8 cellular contexts compared by ENCODE assay signal in the genomic region with DNA sequence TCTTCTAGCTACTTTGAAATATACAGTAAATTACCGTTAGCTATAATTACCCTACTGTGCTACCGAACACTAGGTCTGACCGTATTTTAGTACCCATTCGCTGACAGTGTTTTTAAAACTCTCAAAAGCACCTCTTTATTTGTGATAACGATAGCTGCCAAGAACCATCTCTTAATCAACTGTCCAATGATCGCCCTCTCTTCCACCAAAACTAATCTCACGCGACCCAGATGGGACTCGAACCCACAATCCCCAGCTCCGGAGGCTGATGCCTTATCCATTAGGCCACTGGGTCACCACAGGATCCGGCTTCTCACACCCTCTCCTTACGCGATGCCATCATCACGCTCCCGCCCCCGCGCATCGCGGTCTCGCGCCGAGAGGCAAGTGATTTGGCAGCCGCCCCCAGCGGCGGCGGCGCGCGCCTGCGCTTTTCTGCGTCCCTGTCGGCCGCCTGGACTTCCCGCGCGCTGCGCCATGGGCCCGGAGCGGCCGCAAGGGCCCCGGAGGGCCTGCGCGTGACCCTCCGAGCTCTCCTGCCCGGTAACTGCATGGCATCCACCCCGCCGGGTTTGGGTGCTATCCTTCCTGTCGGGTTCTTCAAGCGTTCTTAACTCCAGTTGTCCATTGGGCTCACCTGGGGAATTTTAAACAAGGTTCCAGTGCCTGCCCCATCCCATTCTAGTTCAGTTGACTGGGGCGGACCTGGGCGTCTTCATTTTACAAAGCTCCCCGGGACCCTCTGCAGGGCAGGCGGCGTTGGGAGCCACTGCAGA. TPM values are rescaled to one million over a fixed set of nuclear protein-coding genes. Genes with fewer than 3 reads are reported as not detected.
DNase-seq lines count a peak whose midpoint lies in the region; ATAC-seq, FAIRE-seq and TF ChIP-seq lines count a peak whose summit lies in the region.

No MANE protein-coding gene starts in this region.

- H3K9me3 Mint-ChIP-seq in nephron, result no peaks in the 10 kb centered on the region

- peak overlapping the region; percentile 87 for H3K27ac ChIP-seq in RWPE1

- no peaks in the 10 kb centered on the region for H3K36me3 ChIP-seq in H7 (replicated peaks; ENCODE audit: control insufficient read depth, insufficient read depth, low read length)

- H3K4me3 ChIP-seq in H7 (ENCODE audit: insufficient read depth, low read depth, low read length) (peak overlapping the region; percentile 64), fibroblast of the aortic adventitia (ENCODE audit: low read depth, low read length) (peak overlapping the region; percentile 69)

- peak; percentile 97 for DNase-seq in H7
- peak; percentile 93 for DNase-seq in LoVo (ENCODE audit: low spot score)
- peak; percentile 89 for DNase-seq in RWPE1 (ENCODE audit: low spot score)
- DNase-seq in activated effector memory CD4-positive, alpha-beta T cell treated with Interleukin-2 at 50 U/mL for 16 hours, result peak; percentile 96
- peak; percentile 95 for DNase-seq in fibroblast of the aortic adventitia (ENCODE audit: low read depth)
- peak; percentile 98 for DNase-seq in stimulated activated naive CD8-positive, alpha-beta T cell treated with anti-CD3 and anti-CD28 coated beads, Interleukin-15, Interleukin-2, amounts not matched to agents 100 U/mL and 50 U/mL, for 24 hours

- H3K27me3 Mint-ChIP-seq in nephron (ENCODE audit: low read depth), result peaks cover 9% of the 10 kb centered on the region

- H3K27ac Mint-ChIP-seq in nephron, result peak overlapping the region; percentile 81 to 94 (median 90)

- POLR2A ChIA-PET in RWPE1 (lab: Yijun Ruan, JAX; ENCODE audit: low non-redundant PET), result no interaction called here

- H3K4me1 Mint-ChIP-seq in nephron, result peaks cover 5% of the 10 kb centered on the region

- H3K36me3 Mint-ChIP-seq in nephron (ENCODE audit: low read depth), result no peaks in the 10 kb centered on the region

- peak overlapping the region; percentile 85 to 93 (median 90) for H3K4me3 Mint-ChIP-seq in nephron

- ATAC-seq in stimulated activated naive CD8-positive, alpha-beta T cell treated with anti-CD3 and anti-CD28 coated beads, Interleukin-15, Interleukin-2, amounts not matched to agents 100 U/mL and 50 U/mL, for 24 hours, result peak; percentile 93

- TF ChIP-seq CTCF in RWPE1 (conservative IDR thresholded peaks at IDR 0.05; ENCODE audit: low read depth) (peak; percentile 39; the same call in 1 of the 2 replicates), fibroblast of the aortic adventitia (IDR thresholded peaks at IDR 0.05; ENCODE audit: insufficient read depth, low read length) (peak; percentile 23), nephron (IDR thresholded peaks at IDR 0.05; ENCODE audit: unreplicated experiment in 3 of 3) (peak; percentile 31 to 47 (median 43))

- FAIRE-seq in G401.6 (lab: Jason Lieb, UNC), result peak; percentile 67

- CTCF ChIA-PET in RWPE1 (lab: Yijun Ruan, JAX), result interaction anchor here (0.6 to 1.3 kb wide), 5 partner anchors 10 to 303 kb away, joined by 3 to 6 read pairs (median 3); no protein-coding TSS in a partner anchor

- no peaks in the 10 kb centered on the region for H3K27me3 ChIP-seq in H7 (ENCODE audit: control insufficient read depth, insufficient read depth, low read length)

RNA-seq across cellular contexts. Expression of gene KPNA2, which starts 15.7 kb away (rescaled TPM):
- total RNA-seq in H7 (2014; rRNA removed; shearing (Covaris generic)), result 390 and 410 TPM in 2 replicates
- total RNA-seq in fibroblast of the aortic adventitia (ENCODE audit: low replicate concordance), result 83.9 and 134 TPM in 2 replicates

RNA-seq across cellular contexts. Expression of gene C17orf58, which starts 23.6 kb away (rescaled TPM):
- total RNA-seq in H7 (2014; rRNA removed; shearing (Covaris generic)), result 55.8 and 57.0 TPM in 2 replicates
- total RNA-seq in fibroblast of the aortic adventitia (ENCODE audit: low replicate concordance), result 4.9 and 11.7 TPM in 2 replicates

Comparison
In these comparisons a context has a peak if more than half of its experiments do, and no peak if none do; other contexts are left out.
1. Peak in every context shown above with its lines: DNase-seq, ATAC-seq, H3K4me3 ChIP-seq and H3K27ac ChIP-seq.